ENCODE assay signal across 33 cellular contexts in the genomic region with DNA sequence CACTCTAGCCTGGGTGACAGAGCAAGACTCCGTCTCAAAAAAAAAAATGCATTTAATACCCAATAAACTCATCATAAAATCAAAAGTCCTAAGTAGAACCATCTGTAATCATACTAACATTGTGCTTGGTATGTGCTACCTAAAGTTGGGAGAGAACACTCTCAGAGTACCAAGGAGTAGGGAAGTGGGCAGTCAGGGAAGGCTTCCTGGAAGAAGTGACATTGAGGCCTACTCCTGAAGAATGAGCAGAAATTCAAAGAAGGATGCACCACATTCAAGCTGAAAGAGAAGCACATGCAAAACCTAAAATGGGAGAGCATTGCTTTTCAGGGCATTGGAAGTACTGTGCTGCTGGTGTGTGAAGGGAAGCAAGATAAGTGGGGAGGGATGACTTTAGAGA.
"Had no signal": no experiment of that assay in that cellular context is flagged by ENCODE, and none has a peak within 500 bp of the region (broad histone marks: within the 10 kb centered on the region; RNA-seq: fewer than 3 reads in every experiment).

No MANE protein-coding gene starts in this region.

- H3K9me3 Mint-ChIP-seq: activated B cell treated with CpG ODN at 0.5 μM for 24 hours; activated CD4-positive, alpha-beta memory T cell treated with anti-CD3 and anti-CD28 coated beads for 36 hours; activated CD4-positive, alpha-beta T cell treated with anti-CD3 and anti-CD28 coated beads, Interleukin-2, amount 10 ng/mL, durations not matched to agents 24 days and 14 days; activated CD8-positive, alpha-beta T cell treated with anti-CD3 and anti-CD28 coated beads for 36 hours; activated naive CD4-positive, alpha-beta T cell treated with anti-CD3 and anti-CD28 coated beads for 36 hours; activated naive CD8-positive, alpha-beta T cell treated with anti-CD3 and anti-CD28 coated beads for 36 hours; activated T-cell treated with anti-CD3 and anti-CD28 coated beads, Interleukin-2, amount 50 U/mL, for 4 hours; activated T-helper 1 cell treated with anti-CD3 and anti-CD28 coated beads, Interleukin-12 subunit alpha, Interleukin-12 subunit beta, Interleukin-2, Interleukin-4 antibody, amounts not matched to agents 30 ng/mL and 10 ng/mL and 1 ng/mL, durations not matched to agents 14 hours and 24 hours and 36 hours; activated T-helper 17 cell treated with anti-CD3 and anti-CD28 coated beads, Interleukin-2, amount 50 U/mL, for 72 hours; T-helper 1 cell treated with Interleukin-12 subunit alpha and Interleukin-12 subunit beta and Interleukin-4 antibody, amounts not matched to agents 30 μg/mL and 1 μg/mL, for 36 hours; T-helper 2 cell treated with Interferon-gamma antibody and Interleukin-4, amounts not matched to agents 5 μg/mL and 100 μg/mL, for 36 hours had no signal

- H3K9me3 ChIP-seq: ascending aorta had no signal

- FAIRE-seq: bronchial epithelial cell, TTC549 had no signal

- H3K4me3 ChIP-seq: ascending aorta, cardiac muscle cell had no signal

- ATAC-seq: activated CD8-positive, alpha-beta T cell treated with anti-CD3 and anti-CD28 coated beads for 36 hours; activated T-cell treated with anti-CD3 and anti-CD28 coated beads, Interleukin-2, amount 50 U/mL, for 4 hours; activated T-cell treated with anti-CD3 and anti-CD28 coated beads, Interleukin-2, amount 50 U/mL, for 72 hours had no signal

- H3K4me1 Mint-ChIP-seq: activated CD4-positive, alpha-beta T cell treated with anti-CD3 and anti-CD28 coated beads, Interleukin-2, amount 10 ng/mL, durations not matched to agents 24 days and 14 days; activated naive CD8-positive, alpha-beta T cell treated with anti-CD3 and anti-CD28 coated beads for 36 hours had no signal

- H3K4me3 Mint-ChIP-seq: activated B cell treated with CpG ODN at 0.5 μM for 24 hours; activated CD4-positive, alpha-beta memory T cell treated with anti-CD3 and anti-CD28 coated beads for 36 hours; activated CD4-positive, alpha-beta T cell treated with anti-CD3 and anti-CD28 coated beads, Interleukin-2, amount 10 ng/mL, durations not matched to agents 24 days and 14 days; activated CD8-positive, alpha-beta T cell treated with anti-CD3 and anti-CD28 coated beads for 36 hours; activated naive CD4-positive, alpha-beta T cell treated with anti-CD3 and anti-CD28 coated beads for 36 hours; activated naive CD8-positive, alpha-beta T cell treated with anti-CD3 and anti-CD28 coated beads for 36 hours; activated T-cell treated with anti-CD3 and anti-CD28 coated beads, Interleukin-2, amount 50 U/mL, for 4 hours; activated T-cell treated with anti-CD3 and anti-CD28 coated beads, Interleukin-2, amount 50 U/mL, for 72 hours; activated T-helper 1 cell treated with anti-CD3 and anti-CD28 coated beads, Interleukin-12 subunit alpha, Interleukin-12 subunit beta, Interleukin-2, Interleukin-4 antibody, amounts not matched to agents 30 ng/mL and 10 ng/mL and 1 ng/mL, durations not matched to agents 14 hours and 24 hours and 36 hours; activated T-helper 17 cell treated with anti-CD3 and anti-CD28 coated beads, Interleukin-2, amount 50 U/mL, for 72 hours; brain; T-helper 1 cell treated with Interleukin-12 subunit alpha and Interleukin-12 subunit beta and Interleukin-4 antibody, amounts not matched to agents 30 μg/mL and 1 μg/mL, for 36 hours; T-helper 2 cell treated with Interferon-gamma antibody and Interleukin-4, amounts not matched to agents 5 μg/mL and 100 μg/mL, for 36 hours had no signal

- H3K27me3 Mint-ChIP-seq: activated B cell treated with CpG ODN at 0.5 μM for 24 hours; activated CD4-positive, alpha-beta memory T cell treated with anti-CD3 and anti-CD28 coated beads for 36 hours; activated CD8-positive, alpha-beta T cell treated with anti-CD3 and anti-CD28 coated beads for 36 hours; activated naive CD8-positive, alpha-beta T cell treated with anti-CD3 and anti-CD28 coated beads for 36 hours; activated T-helper 17 cell treated with anti-CD3 and anti-CD28 coated beads, Interleukin-2, amount 50 U/mL, for 72 hours had no signal

- H3K27ac ChIP-seq: ascending aorta, cardiac muscle cell, VCaP had no signal

- H3K27ac Mint-ChIP-seq: activated B cell treated with CpG ODN at 0.5 μM for 24 hours; activated CD4-positive, alpha-beta memory T cell treated with anti-CD3 and anti-CD28 coated beads for 36 hours; activated CD4-positive, alpha-beta T cell treated with anti-CD3 and anti-CD28 coated beads, Interleukin-2, amount 10 ng/mL, durations not matched to agents 24 days and 14 days; activated CD8-positive, alpha-beta T cell treated with anti-CD3 and anti-CD28 coated beads for 36 hours; activated naive CD4-positive, alpha-beta T cell treated with anti-CD3 and anti-CD28 coated beads for 36 hours; activated naive CD8-positive, alpha-beta T cell treated with anti-CD3 and anti-CD28 coated beads for 36 hours; activated T-cell treated with anti-CD3 and anti-CD28 coated beads, Interleukin-2, amount 50 U/mL, for 72 hours; activated T-helper 1 cell treated with anti-CD3 and anti-CD28 coated beads, Interleukin-12 subunit alpha, Interleukin-12 subunit beta, Interleukin-2, Interleukin-4 antibody, amounts not matched to agents 30 ng/mL and 10 ng/mL and 1 ng/mL, durations not matched to agents 14 hours and 24 hours and 36 hours; activated T-helper 17 cell treated with anti-CD3 and anti-CD28 coated beads, Interleukin-2, amount 50 U/mL, for 72 hours; brain; T-helper 1 cell treated with Interleukin-12 subunit alpha and Interleukin-12 subunit beta and Interleukin-4 antibody, amounts not matched to agents 30 μg/mL and 1 μg/mL, for 36 hours; T-helper 2 cell treated with Interferon-gamma antibody and Interleukin-4, amounts not matched to agents 5 μg/mL and 100 μg/mL, for 36 hours had no signal

- H3K27me3 ChIP-seq: ascending aorta had no signal

- H3K36me3 ChIP-seq: cardiac muscle cell had no signal

- H3K4me1 ChIP-seq: ascending aorta had no signal

- DNase-seq: activated B cell treated with CpG ODN at 0.5 μM for 24 hours; activated CD4-positive, alpha-beta memory T cell treated with anti-CD3 and anti-CD28 coated beads for 36 hours; activated CD4-positive, alpha-beta T cell treated with anti-CD3 and anti-CD28 coated beads for 4 hours; activated CD4-positive, alpha-beta T cell treated with anti-CD3 and anti-CD28 coated beads, Interleukin-2, amount 10 ng/mL, durations not matched to agents 24 days and 14 days; activated CD4-positive, alpha-beta T cell treated with anti-CD3 and anti-CD28 coated beads, Interleukin-2, amount 50 U/mL, for 1 hour; activated CD4-positive, alpha-beta T cell treated with anti-CD3 and anti-CD28 coated beads, Interleukin-2, amount 50 U/mL, for 4 hours; activated CD4-positive, CD25-positive, alpha-beta regulatory T cell treated with anti-CD3 and anti-CD28 coated beads, Interleukin-2, amount 50 U/mL, for 72 hours; activated CD8-positive, alpha-beta memory T cell treated with anti-CD3 and anti-CD28 coated beads, Interleukin-2, amount 50 U/mL, for 4 hours; activated CD8-positive, alpha-beta T cell treated with anti-CD3 and anti-CD28 coated beads for 36 hours; activated gamma-delta T cell treated with Interleukin-2 at 50 U/mL for 16 hours; activated naive CD4-positive, alpha-beta T cell; activated naive CD4-positive, alpha-beta T cell treated with anti-CD3 and anti-CD28 coated beads for 36 hours; activated naive CD4-positive, alpha-beta T cell treated with anti-CD3 and anti-CD28 coated beads, Interleukin-2, amount 50 U/mL, for 16 hours; activated naive CD8-positive, alpha-beta T cell treated with anti-CD3 and anti-CD28 coated beads for 36 hours; activated T-cell treated with anti-CD3 and anti-CD28 coated beads for 4 hours; activated T-cell treated with anti-CD3 and anti-CD28 coated beads, Interleukin-2, amount 50 U/mL, for 4 hours; activated T-cell treated with anti-CD3 and anti-CD28 coated beads, Interleukin-2, amount 50 U/mL, for 72 hours; amygdala; anterior cingulate cortex; caudate nucleus; T-helper 1 cell; T-helper 2 cell; T-helper 9 cell had no signal
